16 cellular contexts compared by ENCODE assay signal in the genomic region with DNA sequence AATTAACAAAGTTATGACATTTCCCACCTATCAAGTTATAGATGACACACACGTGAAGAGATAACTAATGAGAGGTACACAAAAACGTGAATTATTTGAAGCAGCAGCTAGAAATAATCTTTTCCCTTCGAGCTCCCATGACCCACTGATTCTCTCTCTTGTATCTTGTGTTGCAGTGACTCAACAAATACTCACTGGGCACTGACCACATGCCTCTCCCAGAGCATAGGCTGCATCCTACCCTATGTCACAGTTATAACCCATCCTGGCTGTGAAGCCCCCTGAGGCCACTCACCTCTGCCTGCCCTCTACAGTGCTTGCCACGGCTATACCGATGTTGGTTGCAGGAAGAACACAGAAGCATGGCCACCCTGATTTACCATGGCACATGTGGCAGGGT.
DNase-seq lines count a peak whose midpoint lies in the region; TF ChIP-seq lines count a peak whose summit lies in the region.
"Had no signal": no experiment of that assay in that cellular context is flagged by ENCODE, and none has a peak within 500 bp of the region (broad histone marks: within the 10 kb centered on the region; RNA-seq: fewer than 3 reads in every experiment).

No MANE protein-coding gene starts in this region.

- no peak overlapping the region for H2AFZ ChIP-seq in osteoblast (ENCODE audit: low read length)

- no peak overlapping the region for H3K4me2 ChIP-seq in osteoblast (ENCODE audit: insufficient read depth, low read length)

- TF ChIP-seq CTCF in astrocyte of the spinal cord (IDR thresholded peaks at IDR 0.05; ENCODE audit: low read depth, low read length) (no peak), osteoblast (IDR thresholded peaks at IDR 0.05; ENCODE audit: extremely low read depth, low read depth, low read length) (no peak)

- H3K79me2 ChIP-seq in osteoblast (ENCODE audit: insufficient read depth, low read length): no peaks in the 10 kb centered on the region

- no peak overlapping the region for H3K4me3 ChIP-seq in astrocyte of the spinal cord (ENCODE audit: low read depth, low read length)
- H3K4me3 ChIP-seq in osteoblast (ENCODE audit: insufficient read depth, low read length): no peak overlapping the region
- H3K4me3 ChIP-seq: GM12878, HAP-1 had no signal

- H3K4me1 ChIP-seq in osteoblast (ENCODE audit: insufficient read depth, low read length): peaks cover 3% of the 10 kb centered on the region

- H3K9me3 ChIP-seq in osteoblast (ENCODE audit: low read depth, low read length): no peaks in the 10 kb centered on the region
- H3K9me3 ChIP-seq: HAP-1 had no signal

- DNase-seq in ELR (ENCODE audit: low read depth): peak; percentile 68
- peak; percentile 49 for DNase-seq in LHCN-M2 (ENCODE audit: low read depth)
- DNase-seq in astrocyte of the spinal cord (ENCODE audit: low read depth, low spot score): peak; percentile 17
- DNase-seq in osteoblast (ENCODE audit: insufficient read length, low spot score, missing footprints): peak; percentile 71
- no peak for DNase-seq in stimulated activated naive CD4-positive, alpha-beta T cell (lab: John Stamatoyannopoulos, UW)
- DNase-seq in NCI-H446 (lab: John Stamatoyannopoulos, UW): no peak
- DNase-seq in DMS79 (lab: John Stamatoyannopoulos, UW): no peak
- DNase-seq: CD4-positive, CD25-positive, alpha-beta regulatory T cell; NCI-H1694; NCI-H2171; NCI-H345; NCI-H524 treated with DMSO at 0.1 percent for 48 hours; NCI-H82; Right ventricle myocardium superior had no signal

- no peaks in the 10 kb centered on the region for H3K36me3 ChIP-seq in osteoblast (ENCODE audit: insufficient read depth, low read length)
- H3K36me3 ChIP-seq: HAP-1 had no signal

- H3K27me3 ChIP-seq in osteoblast (ENCODE audit: insufficient read depth, low read length): no peaks in the 10 kb centered on the region

- H3K27ac ChIP-seq in osteoblast (ENCODE audit: low read depth, low read length): no peak overlapping the region

- H4K20me1 ChIP-seq in osteoblast (ENCODE audit: insufficient read depth, low read length): no peaks in the 10 kb centered on the region

- in situ Hi-C loops in astrocyte of the spinal cord (cut with HindIII; ENCODE audit: low sequenced_read_pairs): no loop called here

Comparison
In these comparisons a context has a peak if more than half of its experiments do, and no peak if none do; other contexts are left out.
1. DNase-seq: peak in ELR (single experiment), LHCN-M2 (single experiment), astrocyte of the spinal cord (single experiment) and osteoblast (single experiment); none in stimulated activated naive CD4-positive, alpha-beta T cell (0 of 6), NCI-H446 (0 of 2) and DMS79 (single experiment).